In the genomic region with DNA sequence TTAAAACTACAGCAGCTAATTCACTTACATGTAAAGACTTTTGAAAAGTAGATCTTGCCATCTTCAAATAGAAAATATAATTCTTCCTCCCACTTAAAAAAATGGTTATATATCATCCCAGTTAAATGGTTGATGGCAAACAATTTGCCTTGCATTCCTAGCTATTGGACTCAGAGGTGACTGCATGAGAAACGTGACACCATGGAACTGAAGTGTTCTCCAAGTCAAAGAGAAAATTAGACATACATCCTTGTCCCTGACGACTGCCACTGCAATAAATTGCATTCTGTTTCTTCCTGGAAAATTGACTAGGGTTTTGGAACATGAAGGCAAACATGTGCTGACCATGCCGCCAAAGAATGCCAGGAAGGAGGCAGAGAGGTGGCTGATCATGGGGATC, we compare ENCODE assay signal across 20 cellular contexts.
DNase-seq lines count a peak whose midpoint lies in the region; ATAC-seq, FAIRE-seq and TF ChIP-seq lines count a peak whose summit lies in the region.
"Had no signal": no experiment of that assay in that cellular context is flagged by ENCODE, and none has a peak within 500 bp of the region (broad histone marks: within the 10 kb centered on the region; RNA-seq: fewer than 3 reads in every experiment).

No MANE protein-coding gene starts in this region.

- no peak for TF ChIP-seq POLR2A in esophagus muscularis mucosa (IDR thresholded peaks at IDR 0.05; ENCODE audit: low read depth)
- TF ChIP-seq POLR2A in HepG2 (IDR thresholded peaks at IDR 0.05; ENCODE audit: insufficient read depth in 1 of 2, low read depth in 2 of 2, low read length in 2 of 2) = no peak

- H3K9me2 ChIP-seq in MM.1S (replicated peaks; ENCODE audit: insufficient read depth, low read length) = no peaks in the 10 kb centered on the region
- H3K9me2 ChIP-seq in hepatocyte (replicated peaks; ENCODE audit: insufficient read depth) = no peaks in the 10 kb centered on the region

- H3K79me2 ChIP-seq in MM.1S (ENCODE audit: low read length) = no peaks in the 10 kb centered on the region
- H3K79me2 ChIP-seq in hepatocyte = no peaks in the 10 kb centered on the region
- no peaks in the 10 kb centered on the region for H3K79me2 ChIP-seq in HepG2 (ENCODE audit: insufficient read depth, low read length)

- no peak for DNase-seq in HFFc6
- DNase-seq in MM.1S = no peak
- DNase-seq in hepatocyte (ENCODE audit: low spot score) = no peak
- peak; percentile 14 for DNase-seq in renal cortical epithelial cell (ENCODE audit: low read depth)
- no peak for DNase-seq in esophagus muscularis mucosa (ENCODE audit: extremely low spot score)
- no peak for DNase-seq in superior temporal gyrus (ENCODE audit: extremely low spot score)
- DNase-seq in HepG2 (ENCODE audit: low spot score) = no peak
- DNase-seq: Caco-2; CD4-positive, alpha-beta memory T cell; GDM1; KBM-7; NCI-H1105; NCI-H1694; NCI-H2081 treated with DMSO at 0.1 percent for 48 hours; NCI-H748 treated with DMSO at 0.1 percent for 48 hours; Peyer's patch; SJCRH30; T-cell had no signal

- CTCF ChIA-PET in HepG2 (lab: Yijun Ruan, JAX; ENCODE audit: low intra/inter-chr PET ratio, low total read pairs) = no interaction called here

- in situ Hi-C loops in HepG2 (cut with HindIII; ENCODE audit: extremely low pct_ligation_motif_present, low pct_unique_long_range_greater_than_20kb) = no loop called here

- peak overlapping the region; percentile 33; the same call in 1 of the 2 replicates for H3K4me3 Mint-ChIP-seq in HFFc6
- H3K4me3 Mint-ChIP-seq: CD4-positive, alpha-beta memory T cell; T-cell had no signal

- peaks cover 21% of the 10 kb centered on the region for H3K9me3 Mint-ChIP-seq in HFFc6

- no peak for ATAC-seq in HepG2
- ATAC-seq: T-cell had no signal

- H3K27me3 Mint-ChIP-seq in HFFc6 (ENCODE audit: insufficient read depth) = no peaks in the 10 kb centered on the region
- H3K27me3 Mint-ChIP-seq: CD4-positive, alpha-beta memory T cell; T-cell had no signal

- H3K9me3 ChIP-seq in MM.1S (replicated peaks; ENCODE audit: insufficient read depth, low read length) (no peaks in the 10 kb centered on the region), hepatocyte (ENCODE audit: low read depth) (no peaks in the 10 kb centered on the region), esophagus muscularis mucosa (no peaks in the 10 kb centered on the region), HepG2 (ENCODE audit: low read length) (peaks cover 50% of the 10 kb centered on the region)
- H3K9me3 ChIP-seq: BLaER1 treated with 17β-estradiol and CSF1 and Interleukin-3, amounts not matched to agents 10 nM and 100 nM; Caco-2; Peyer's patch; SJCRH30 had no signal

- POLR2A ChIA-PET in HepG2 (lab: Yijun Ruan, JAX) = no interaction called here

- H3K9ac ChIP-seq in MM.1S (ENCODE audit: low read length) = no peak overlapping the region
- H3K9ac ChIP-seq in HepG2 (ENCODE audit: insufficient read depth, low read depth, low read length) = no peak overlapping the region
- H3K9ac ChIP-seq: BLaER1 treated with 17β-estradiol and CSF1 and Interleukin-3, amounts not matched to agents 10 nM and 100 nM had no signal

- H3K36me3 Mint-ChIP-seq in HFFc6 (ENCODE audit: low read depth) = no peaks in the 10 kb centered on the region
- H3K36me3 Mint-ChIP-seq: CD4-positive, alpha-beta memory T cell; T-cell had no signal

- WGBS in hepatocyte (ENCODE audit: low lambda C conversion rate, missing lambda C conversion rate) = 58% methylated on average over 3 of the region's 3 CpGs
- WGBS in esophagus muscularis mucosa = 78% methylated on average over 3 of the region's 3 CpGs
- 0% methylated on average over 3 of the region's 3 CpGs for WGBS in HepG2 (ENCODE audit: low lambda C conversion rate)

- H3K27me3 ChIP-seq in MM.1S (replicated peaks; ENCODE audit: insufficient read depth, low read length) (no peaks in the 10 kb centered on the region), hepatocyte (no peaks in the 10 kb centered on the region), esophagus muscularis mucosa (no peaks in the 10 kb centered on the region), HepG2 (ENCODE audit: control insufficient read depth in 1 of 2, insufficient read depth in 2 of 2, low read length in 2 of 2) (no peaks in the 10 kb centered on the region)
- H3K27me3 ChIP-seq: BLaER1 treated with 17β-estradiol and CSF1 and Interleukin-3, amounts not matched to agents 10 nM and 100 nM; Peyer's patch; SJCRH30 had no signal

- TF ChIP-seq CTCF in HFFc6 (IDR thresholded peaks at IDR 0.05) (no peak), MM.1S (IDR thresholded peaks at IDR 0.05; ENCODE audit: low read length) (no peak), hepatocyte (IDR thresholded peaks at IDR 0.05; ENCODE audit: poor library complexity) (no peak), esophagus muscularis mucosa (IDR thresholded peaks at IDR 0.05) (no peak), HepG2 (CRISPR knock-in tag; IDR thresholded peaks at IDR 0.05) (no peak)

- H3K36me3 ChIP-seq in MM.1S (replicated peaks; ENCODE audit: insufficient read depth, low read length) = no peaks in the 10 kb centered on the region
- no peaks in the 10 kb centered on the region for H3K36me3 ChIP-seq in hepatocyte (replicated peaks; ENCODE audit: insufficient read depth, low read depth)
- no peaks in the 10 kb centered on the region for H3K36me3 ChIP-seq in esophagus muscularis mucosa
- no peaks in the 10 kb centered on the region for H3K36me3 ChIP-seq in HepG2 (replicated peaks in 1 of 2; ENCODE audit: control insufficient read depth in 1 of 2, insufficient read depth in 2 of 2, low read length in 2 of 2)
- H3K36me3 ChIP-seq: BLaER1 treated with 17β-estradiol and CSF1 and Interleukin-3, amounts not matched to agents 10 nM and 100 nM; Peyer's patch; SJCRH30 had no signal

- H3K4me2 ChIP-seq in MM.1S (ENCODE audit: low read depth, low read length) (no peak overlapping the region), hepatocyte (no peak overlapping the region), HepG2 (ENCODE audit: low read depth, low read length) (no peak overlapping the region)
- H3K4me2 ChIP-seq: BLaER1 treated with 17β-estradiol and CSF1 and Interleukin-3, amounts not matched to agents 10 nM and 100 nM had no signal

- no peaks in the 10 kb centered on the region for H4K20me1 ChIP-seq in MM.1S (ENCODE audit: insufficient read depth, low read length)
- no peaks in the 10 kb centered on the region for H4K20me1 ChIP-seq in hepatocyte (ENCODE audit: insufficient read depth, poor library complexity, severe bottlenecking)
- no peaks in the 10 kb centered on the region for H4K20me1 ChIP-seq in HepG2 (ENCODE audit: insufficient read depth, low read length)
- H4K20me1 ChIP-seq: BLaER1 treated with 17β-estradiol and CSF1 and Interleukin-3, amounts not matched to agents 10 nM and 100 nM had no signal

- no peaks in the 10 kb centered on the region for H3K4me1 ChIP-seq in MM.1S (ENCODE audit: low read length)
- no peaks in the 10 kb centered on the region for H3K4me1 ChIP-seq in hepatocyte (ENCODE audit: insufficient read depth)
- no peaks in the 10 kb centered on the region for H3K4me1 ChIP-seq in esophagus muscularis mucosa
- H3K4me1 ChIP-seq in HepG2 (ENCODE audit: insufficient read depth, low read length) = no peaks in the 10 kb centered on the region
- H3K4me1 ChIP-seq: Caco-2, Peyer's patch, SJCRH30 had no signal

- no peak overlapping the region for H3K4me3 ChIP-seq in MM.1S (ENCODE audit: low read length)
- no peak overlapping the region for H3K4me3 ChIP-seq in hepatocyte
- H3K4me3 ChIP-seq in esophagus muscularis mucosa = no peak overlapping the region
- H3K4me3 ChIP-seq in HepG2 (replicated peaks in 1 of 3; ENCODE audit: insufficient read depth in 1 of 3, low read depth in 2 of 3, low read length in 3 of 3) = no peak overlapping the region
- H3K4me3 ChIP-seq: BLaER1 treated with 17β-estradiol and CSF1 and Interleukin-3, amounts not matched to agents 10 nM and 100 nM; Peyer's patch; SJCRH30 had no signal

- peak overlapping the region; percentile 6; the same call in 1 of the 2 replicates for H3K27ac Mint-ChIP-seq in HFFc6
- H3K27ac Mint-ChIP-seq: CD4-positive, alpha-beta memory T cell; T-cell had no signal

- H3F3A ChIP-seq in MM.1S (ENCODE audit: insufficient read depth, low read length) = no peaks in the 10 kb centered on the region

- no peak overlapping the region for H3K27ac ChIP-seq in MM.1S (ENCODE audit: low read length)
- H3K27ac ChIP-seq in hepatocyte = peak overlapping the region; percentile 9
- no peak overlapping the region for H3K27ac ChIP-seq in esophagus muscularis mucosa (replicated peaks in 1 of 4)
- H3K27ac ChIP-seq in HepG2 (ENCODE audit: extremely low read length, insufficient read depth, low read length) = no peak overlapping the region
- H3K27ac ChIP-seq: BLaER1 treated with 17β-estradiol and CSF1 and Interleukin-3, amounts not matched to agents 10 nM and 100 nM; Peyer's patch; SJCRH30 had no signal

- no TSS peak for BruUV-seq in HepG2 (replicated peaks; lab: Mats Ljungman, UMichigan)

- H3K4me1 Mint-ChIP-seq in HFFc6 (ENCODE audit: low read depth) = peaks cover 32% of the 10 kb centered on the region; the same call in 1 of the 2 replicates
- H3K4me1 Mint-ChIP-seq: CD4-positive, alpha-beta memory T cell; T-cell had no signal

- H2AFZ ChIP-seq in MM.1S (ENCODE audit: low read length) (peak overlapping the region; percentile 32), hepatocyte (no peak overlapping the region), HepG2 (ENCODE audit: low read length) (no peak overlapping the region)

- TF ChIP-seq EP300 in esophagus muscularis mucosa (IDR thresholded peaks at IDR 0.05) (no peak), HepG2 (IDR thresholded peaks at IDR 0.05; ENCODE audit: low read depth in 2 of 2, low read length in 2 of 2) (no peak), HepG2 (CRISPR knock-in tag; IDR thresholded peaks at IDR 0.05; ENCODE audit: borderline replicate concordance) (no peak)

- no peak for TF ChIP-seq RAD21 in HepG2 (CRISPR knock-in tag; IDR thresholded peaks at IDR 0.05)

- intact Hi-C loops in esophagus muscularis mucosa (cut with DNase I) = no loop called here
- intact Hi-C loops in HepG2 (cut with micrococcal nuclease; ENCODE audit: unreplicated experiment) = no loop called here

- FAIRE-seq in HepG2 (lab: Jason Lieb, UNC) = no peak
- FAIRE-seq: GM18507 had no signal
